In the genomic region with DNA sequence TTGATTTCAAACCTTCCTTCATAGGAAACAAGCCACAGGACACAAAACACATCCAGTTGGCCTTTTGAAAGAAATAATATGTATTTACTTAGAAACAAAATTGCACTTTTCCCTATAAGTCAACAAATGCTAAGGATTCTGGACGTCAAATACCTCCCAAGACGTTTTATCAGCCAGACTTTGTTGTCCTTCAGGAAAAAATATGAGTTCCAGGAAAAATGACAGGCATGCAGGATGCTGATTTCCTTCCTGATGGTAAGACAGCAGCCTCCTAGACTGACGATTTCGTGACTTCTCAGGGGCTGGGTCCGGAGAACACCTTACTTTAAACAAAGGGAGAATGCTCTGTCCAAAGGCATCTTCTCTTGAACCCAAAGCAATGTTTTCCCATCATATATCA, we compare ENCODE assay signal across 18 cellular contexts.
DNase-seq lines count a peak whose midpoint lies in the region; ATAC-seq, FAIRE-seq and TF ChIP-seq lines count a peak whose summit lies in the region.
"Had no signal": no experiment of that assay in that cellular context is flagged by ENCODE, and none has a peak within 500 bp of the region (broad histone marks: within the 10 kb centered on the region; RNA-seq: fewer than 3 reads in every experiment).

No MANE protein-coding gene starts in this region.

- H3K4me1 ChIP-seq in Caco-2 (peaks cover 65% of the 10 kb centered on the region), ascending aorta (no peaks in the 10 kb centered on the region)

- H3K4me3 ChIP-seq in Caco-2 (ENCODE audit: low read depth, low read length) (no peak overlapping the region), fibroblast of pulmonary artery (replicated peaks; ENCODE audit: low read depth, low read length) (no peak overlapping the region), ascending aorta (no peak overlapping the region)
- H3K4me3 ChIP-seq: GM23338, HAP-1 had no signal

- peaks cover 35% of the 10 kb centered on the region for H3K4me1 Mint-ChIP-seq in Caco-2 (ENCODE audit: low read depth, unreplicated experiment)

- H3K4me3 Mint-ChIP-seq in Caco-2 (ENCODE audit: unreplicated experiment): no peak overlapping the region
- H3K4me3 Mint-ChIP-seq: GM23338, HFFc6 had no signal

- H3K36me3 Mint-ChIP-seq in Caco-2 (ENCODE audit: insufficient read depth, unreplicated experiment): peaks cover 32% of the 10 kb centered on the region
- H3K36me3 Mint-ChIP-seq: CD4-positive, alpha-beta memory T cell had no signal

- H3K9me3 Mint-ChIP-seq in Caco-2 (ENCODE audit: unreplicated experiment): no peaks in the 10 kb centered on the region
- H3K9me3 Mint-ChIP-seq: GM23338, HFFc6 had no signal

- H3K27ac ChIP-seq in ascending aorta: no peak overlapping the region

- H3K9me3 ChIP-seq in Caco-2 (no peaks in the 10 kb centered on the region), ascending aorta (no peaks in the 10 kb centered on the region)
- H3K9me3 ChIP-seq: HAP-1 had no signal

- CTCF ChIA-PET in Caco-2 (lab: Charles Lee): interaction anchor here (0.6 kb wide), 1 partner anchor 1066 kb away, joined by 3 read pairs; no protein-coding TSS in a partner anchor

- H3K36me3 ChIP-seq in Caco-2 (ENCODE audit: control insufficient read depth, insufficient read depth, low read length) (no peaks in the 10 kb centered on the region), ascending aorta (no peaks in the 10 kb centered on the region)
- H3K36me3 ChIP-seq: HAP-1 had no signal

- H3K27ac Mint-ChIP-seq in Caco-2 (ENCODE audit: unreplicated experiment): peak overlapping the region; percentile 30
- H3K27ac Mint-ChIP-seq: CD4-positive, alpha-beta memory T cell; GM23338; HFFc6 had no signal

- BruUV-seq in Caco-2 (replicated peaks; lab: Mats Ljungman, UMichigan): no TSS peak

- FAIRE-seq in frontal cortex (lab: Jason Lieb, UNC): no peak
- FAIRE-seq: G401.6, GM12892 had no signal

- TF ChIP-seq CTCF in Caco-2 (IDR thresholded peaks at IDR 0.05; ENCODE audit: insufficient read depth in 1 of 2, low read depth in 1 of 2, low read length in 1 of 2, severe bottlenecking in 1 of 2, unreplicated experiment in 1 of 2) (no peak), fibroblast of pulmonary artery (IDR thresholded peaks at IDR 0.05; ENCODE audit: low read length, missing control alignments) (no peak), ascending aorta (IDR thresholded peaks at IDR 0.05) (no peak)

- H3K27me3 ChIP-seq in Caco-2 (replicated peaks; ENCODE audit: control insufficient read depth, insufficient read depth, low read length): no peaks in the 10 kb centered on the region
- no peaks in the 10 kb centered on the region for H3K27me3 ChIP-seq in ascending aorta

- POLR2A ChIA-PET in Caco-2 (lab: Charles Lee): no interaction called here

- intact Hi-C loops in Caco-2 (cut with micrococcal nuclease; ENCODE audit: unreplicated experiment): no loop called here
- intact Hi-C loops in ascending aorta (cut with DNase I): no loop called here

- no peak for ATAC-seq in HG02885 (IDR thresholded peaks at IDR 0.05; ENCODE audit: poor library complexity, unreplicated experiment)
- ATAC-seq: GM23338 had no signal

- H3K27me3 Mint-ChIP-seq in Caco-2 (ENCODE audit: insufficient read depth, unreplicated experiment): no peaks in the 10 kb centered on the region
- H3K27me3 Mint-ChIP-seq: CD4-positive, alpha-beta memory T cell had no signal

- no peak for DNase-seq in Caco-2
- peak; percentile 43 for DNase-seq in dermis blood vessel endothelial cell
- peak; percentile 11 for DNase-seq in fibroblast of pulmonary artery (ENCODE audit: low read depth)
- DNase-seq in ascending aorta (ENCODE audit: low spot score in 2 of 2): no peak
- no peak for DNase-seq in frontal cortex (ENCODE audit: low spot score in 2 of 2)
- no peak for DNase-seq in T-helper 2 cell
- DNase-seq: 8988T; C1 segment of cervical spinal cord; CD4-positive, alpha-beta memory T cell; COR-L47; DMS153; DND-41; HFFc6 had no signal

Comparison
In these comparisons a context has a peak if more than half of its experiments do, and no peak if none do; other contexts are left out.
1. DNase-seq: peak in dermis blood vessel endothelial cell (single experiment) and fibroblast of pulmonary artery (single experiment); none in Caco-2 (0 of 2), ascending aorta (0 of 2), frontal cortex (0 of 2) and T-helper 2 cell (0 of 5).